23 cellular contexts compared by ENCODE assay signal in the genomic region with DNA sequence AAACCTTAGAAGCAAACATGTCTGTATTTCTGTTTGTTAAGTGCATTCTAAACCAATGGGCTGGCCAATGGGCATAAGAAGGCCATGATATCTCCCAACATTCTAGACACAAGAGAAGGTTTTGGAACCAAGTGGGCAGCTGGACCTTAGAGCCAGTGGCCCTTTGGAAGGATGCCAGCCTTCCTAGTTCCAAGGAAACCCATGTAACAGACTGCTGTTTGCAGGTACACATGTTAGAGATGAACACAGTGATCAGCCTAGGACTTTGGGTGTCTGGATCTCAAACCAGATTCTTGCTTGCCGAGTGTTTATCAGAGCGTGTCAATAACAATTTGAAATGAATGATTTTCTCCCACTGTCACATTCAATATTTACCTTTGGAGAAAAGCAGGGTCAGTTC.
A peak's percentile ranks its signal among the peaks of the same experiment; 100 is the strongest.
DNase-seq lines count a peak whose midpoint lies in the region; ATAC-seq and TF ChIP-seq lines count a peak whose summit lies in the region.
"Had no signal": no experiment of that assay in that cellular context is flagged by ENCODE, and none has a peak within 500 bp of the region (broad histone marks: within the 10 kb centered on the region; RNA-seq: fewer than 3 reads in every experiment).

No MANE protein-coding gene starts in this region.

- H3K4me3 Mint-ChIP-seq in CD14-positive monocyte = no peak overlapping the region
- H3K4me3 Mint-ChIP-seq: activated CD4-positive, alpha-beta T cell treated with anti-CD3 and anti-CD28 coated beads, Interleukin-2, amount 10 ng/mL, durations not matched to agents 7 days and 5 days; activated T-cell treated with anti-CD3 and anti-CD28 coated beads, Interleukin-2, amount 50 U/mL, for 24 hours; CD4-positive, CD25-positive, alpha-beta regulatory T cell; memory B cell; stimulated activated naive CD8-positive, alpha-beta T cell treated with anti-CD3 and anti-CD28 coated beads, Interleukin-15, Interleukin-2, amounts not matched to agents 100 ng/mL and 50 ng/mL, for 24 hours; type B pancreatic cell; WTC11 had no signal

- no peaks in the 10 kb centered on the region for H3F3A ChIP-seq in PC-9 (ENCODE audit: insufficient read depth, low read depth)

- peak overlapping the region; percentile 24; the same call in 1 of the 2 replicates for H3K4me2 ChIP-seq in PC-9

- no peak for DNase-seq in CD14-positive monocyte (ENCODE audit: low spot score)
- DNase-seq in PC-9 = no peak
- no peak for DNase-seq in suprapubic skin (ENCODE audit: low spot score in 2 of 2)
- no peak for DNase-seq in A172 (ENCODE audit: low spot score)
- DNase-seq in HuH-7.5 (ENCODE audit: low spot score) = no peak
- DNase-seq: activated CD4-positive, alpha-beta T cell treated with anti-CD3 and anti-CD28 coated beads, Interleukin-2, amount 10 ng/mL, durations not matched to agents 7 days and 5 days; activated naive CD4-positive, alpha-beta T cell; activated T-cell treated with anti-CD3 and anti-CD28 coated beads, Interleukin-2, amount 50 U/mL, for 24 hours; CD4-positive, CD25-positive, alpha-beta regulatory T cell; effector CD4-positive, alpha-beta T cell; GOT3; IMR-90; NCI-H1048; NCI-H1694 had no signal

- H3K27me3 Mint-ChIP-seq in CD14-positive monocyte (ENCODE audit: low read depth in 3 of 3) = peaks cover 8 to 35% (median 10%) of the 10 kb centered on the region in 3 donors
- H3K27me3 Mint-ChIP-seq: brain had no signal

- H3K9ac ChIP-seq in muscle layer of colon (ENCODE audit: low read length) = no peak overlapping the region

- H3K27ac ChIP-seq in PC-9 (no peak overlapping the region), muscle layer of colon (ENCODE audit: low read depth, low read length) (peak overlapping the region; percentile 44), suprapubic skin (peak overlapping the region; percentile 77)
- H3K27ac ChIP-seq: epithelial cell of prostate, SJSA1 had no signal

- H3K79me2 ChIP-seq in PC-9 (ENCODE audit: low read depth) = no peaks in the 10 kb centered on the region

- H3K27me3 ChIP-seq in PC-9 (ENCODE audit: insufficient read depth, low read depth) = peaks cover 45% of the 10 kb centered on the region
- peaks cover 0 to 4% of the 10 kb centered on the region in 2 donors for H3K27me3 ChIP-seq in muscle layer of colon (ENCODE audit: control insufficient read depth in 1 of 2, insufficient read depth in 2 of 2, low read length in 2 of 2)
- H3K27me3 ChIP-seq in suprapubic skin = no peaks in the 10 kb centered on the region

- peaks cover 3 to 18% (median 9%) of the 10 kb centered on the region in 7 donors for H3K9me3 Mint-ChIP-seq in CD14-positive monocyte
- H3K9me3 Mint-ChIP-seq: activated CD4-positive, alpha-beta T cell treated with anti-CD3 and anti-CD28 coated beads, Interleukin-2, amount 10 ng/mL, durations not matched to agents 7 days and 5 days; stimulated activated naive CD8-positive, alpha-beta T cell treated with anti-CD3 and anti-CD28 coated beads, Interleukin-15, Interleukin-2, amounts not matched to agents 100 ng/mL and 50 ng/mL, for 24 hours had no signal

- peaks cover 15% of the 10 kb centered on the region for H3K4me1 ChIP-seq in PC-9 (replicated peaks; ENCODE audit: insufficient read depth)
- peaks cover 5% of the 10 kb centered on the region for H3K4me1 ChIP-seq in muscle layer of colon (ENCODE audit: insufficient read depth, low read length)
- peaks cover 13% of the 10 kb centered on the region for H3K4me1 ChIP-seq in suprapubic skin
- H3K4me1 ChIP-seq: SJSA1 had no signal

- ATAC-seq in GM18502 (IDR thresholded peaks at IDR 0.05; ENCODE audit: poor library complexity, unreplicated experiment) = no peak
- ATAC-seq: WTC11 had no signal

- no TSS peak for BruUV-seq in PC-9 (replicated peaks; lab: Mats Ljungman, UMichigan)

- no peak for TF ChIP-seq EP300 in suprapubic skin (IDR thresholded peaks at IDR 0.05)

- no peaks in the 10 kb centered on the region for H3K36me3 Mint-ChIP-seq in CD14-positive monocyte
- H3K36me3 Mint-ChIP-seq: brain; CD4-positive, CD25-positive, alpha-beta regulatory T cell; memory B cell; type B pancreatic cell had no signal

- no peak for TF ChIP-seq POLR2A in suprapubic skin (IDR thresholded peaks at IDR 0.05)

- H3K9me3 ChIP-seq in PC-9 (ENCODE audit: insufficient read depth, low read depth) (0 out of 2 replicates have a peak, but pooled peaks cover 6% of the 10 kb centered on the region), muscle layer of colon (ENCODE audit: low read length) (peaks cover 2% of the 10 kb centered on the region), suprapubic skin (peaks cover under 1% of the 10 kb centered on the region)

- H3K4me3 ChIP-seq in PC-9 (no peak overlapping the region), muscle layer of colon (ENCODE audit: low read depth in 1 of 2, low read length in 2 of 2) (no peak overlapping the region), suprapubic skin (no peak overlapping the region)
- H3K4me3 ChIP-seq: SJSA1 had no signal

- peaks cover 17% of the 10 kb centered on the region for H3K4me1 Mint-ChIP-seq in CD14-positive monocyte
- H3K4me1 Mint-ChIP-seq: activated CD4-positive, alpha-beta T cell treated with anti-CD3 and anti-CD28 coated beads, Interleukin-2, amount 10 ng/mL, durations not matched to agents 7 days and 5 days; CD4-positive, CD25-positive, alpha-beta regulatory T cell; memory B cell; WTC11 had no signal

- 85% methylated on average over 2 of the region's 2 CpGs for WGBS in suprapubic skin

- peak overlapping the region; percentile 58 to 93 (median 85) for H3K27ac Mint-ChIP-seq in CD14-positive monocyte
- H3K27ac Mint-ChIP-seq: activated CD4-positive, alpha-beta T cell treated with anti-CD3 and anti-CD28 coated beads, Interleukin-2, amount 10 ng/mL, durations not matched to agents 7 days and 5 days; activated T-cell treated with anti-CD3 and anti-CD28 coated beads, Interleukin-2, amount 50 U/mL, for 24 hours; CD4-positive, CD25-positive, alpha-beta regulatory T cell; memory B cell; stimulated activated naive CD8-positive, alpha-beta T cell treated with anti-CD3 and anti-CD28 coated beads, Interleukin-15, Interleukin-2, amounts not matched to agents 100 ng/mL and 50 ng/mL, for 24 hours; WTC11 had no signal

- intact Hi-C loops in CD14-positive monocyte (cut with micrococcal nuclease) = no loop called here
- intact Hi-C loops in PC-9 (cut with micrococcal nuclease; ENCODE audit: unreplicated experiment) = no loop called here

- CTCF ChIA-PET in PC-9 (lab: Charles Lee) = no interaction called here

- H2AFZ ChIP-seq in PC-9 = no peak overlapping the region

- POLR2A ChIA-PET in PC-9 (lab: Charles Lee; ENCODE audit: unreplicated experiment) = no interaction called here

- no peak for TF ChIP-seq CTCF in CD14-positive monocyte (IDR thresholded peaks at IDR 0.05)
- TF ChIP-seq CTCF in PC-9 (conservative IDR thresholded peaks at IDR 0.05) = no peak
- TF ChIP-seq CTCF in suprapubic skin (IDR thresholded peaks at IDR 0.05) = no peak

- H3K36me3 ChIP-seq in PC-9 (ENCODE audit: low read depth) = no peaks in the 10 kb centered on the region
- no peaks in the 10 kb centered on the region for H3K36me3 ChIP-seq in muscle layer of colon (ENCODE audit: insufficient read depth, low read length)
- no peaks in the 10 kb centered on the region for H3K36me3 ChIP-seq in suprapubic skin
- H3K36me3 ChIP-seq: SJSA1 had no signal

- H4K20me1 ChIP-seq in PC-9 (ENCODE audit: insufficient read depth) = no peaks in the 10 kb centered on the region

- no peaks in the 10 kb centered on the region for H3K9me2 ChIP-seq in PC-9 (ENCODE audit: insufficient read depth)
